Comparison of ENCODE assay signal across 2 cellular contexts in the genomic region with DNA sequence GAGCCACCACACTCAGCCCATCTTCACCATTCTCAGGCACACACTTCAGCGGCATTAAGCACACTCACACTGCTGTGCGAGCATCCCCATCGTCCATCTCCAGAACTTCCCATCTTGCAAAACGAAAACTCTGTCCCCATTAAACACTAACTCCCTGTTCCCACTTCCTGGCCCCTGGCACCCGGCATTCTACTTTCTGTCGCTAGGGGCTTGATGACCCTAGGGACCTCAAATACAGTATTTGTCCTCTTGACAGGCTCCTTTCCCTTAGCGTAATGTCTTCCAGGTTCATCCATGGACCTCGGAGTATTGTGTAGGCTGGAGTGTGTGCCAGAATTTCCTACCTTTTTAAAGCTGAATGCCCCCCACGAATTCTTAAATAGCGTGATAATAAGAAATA.
TF ChIP-seq lines count a peak whose summit lies in the region.

No MANE protein-coding gene starts in this region.

TF ChIP-seq in HepG2, 621 proteins besides CTCF, POLR2A, EP300 and RAD21:
- TF ChIP-seq STAG1 (CRISPR knock-in tag; IDR thresholded peaks at IDR 0.05) (peak; percentile 42), MIXL1 (CRISPR knock-in tag; IDR thresholded peaks at IDR 0.05) (no peak), ZNF12 (CRISPR knock-in tag; IDR thresholded peaks at IDR 0.05) (peak; percentile 46; the same call in 1 of the 2 replicates), CAMTA2 (CRISPR knock-in tag; IDR thresholded peaks at IDR 0.05; ENCODE audit: borderline replicate concordance) (no peak), MTF2 (CRISPR knock-in tag; IDR thresholded peaks at IDR 0.05; ENCODE audit: borderline replicate concordance) (no peak)
- TF ChIP-seq, protein P1, sequence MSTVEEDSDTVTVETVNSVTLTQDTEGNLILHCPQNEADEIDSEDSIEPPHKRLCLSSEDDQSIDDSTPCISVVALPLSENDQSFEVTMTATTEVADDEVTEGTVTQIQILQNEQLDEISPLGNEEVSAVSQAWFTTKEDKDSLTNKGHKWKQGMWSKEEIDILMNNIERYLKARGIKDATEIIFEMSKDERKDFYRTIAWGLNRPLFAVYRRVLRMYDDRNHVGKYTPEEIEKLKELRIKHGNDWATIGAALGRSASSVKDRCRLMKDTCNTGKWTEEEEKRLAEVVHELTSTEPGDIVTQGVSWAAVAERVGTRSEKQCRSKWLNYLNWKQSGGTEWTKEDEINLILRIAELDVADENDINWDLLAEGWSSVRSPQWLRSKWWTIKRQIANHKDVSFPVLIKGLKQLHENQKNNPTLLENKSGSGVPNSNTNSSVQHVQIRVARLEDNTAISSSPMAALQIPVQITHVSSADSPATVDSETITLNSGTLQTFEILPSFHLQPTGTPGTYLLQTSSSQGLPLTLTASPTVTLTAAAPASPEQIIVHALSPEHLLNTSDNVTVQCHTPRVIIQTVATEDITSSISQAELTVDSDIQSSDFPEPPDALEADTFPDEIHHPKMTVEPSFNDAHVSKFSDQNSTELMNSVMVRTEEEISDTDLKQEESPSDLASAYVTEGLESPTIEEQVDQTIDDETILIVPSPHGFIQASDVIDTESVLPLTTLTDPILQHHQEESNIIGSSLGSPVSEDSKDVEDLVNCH (CRISPR knock-in tag; IDR thresholded peaks at IDR 0.05), result no peak

TF ChIP-seq in H1, 55 proteins besides CTCF, POLR2A, EP300 and RAD21:
- TF ChIP-seq JUND (IDR thresholded peaks at IDR 0.05; ENCODE audit: low read length), result no peak
